ENCODE assay signal across 1 cellular context in the genomic region with DNA sequence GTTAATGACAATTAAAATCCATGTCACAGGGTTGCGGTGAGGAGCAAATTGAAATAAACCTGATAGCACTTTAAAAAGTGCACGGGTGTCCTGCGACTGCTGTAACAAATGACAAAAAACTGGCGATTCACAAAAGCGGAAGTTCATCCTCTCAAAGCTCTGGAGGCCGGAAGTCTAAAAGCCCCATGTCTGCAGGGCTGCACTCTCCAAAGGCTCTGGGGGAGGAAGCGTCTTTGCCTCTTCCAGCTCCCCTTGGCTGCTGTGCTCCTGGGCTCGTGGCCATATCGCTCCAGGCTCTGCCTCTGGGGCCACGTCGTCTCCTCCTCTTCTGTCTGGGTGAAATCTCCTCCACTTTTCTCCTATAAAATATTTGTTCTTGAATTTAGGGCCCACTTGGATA.
TF ChIP-seq lines count a peak whose summit lies in the region.

No MANE protein-coding gene starts in this region.

TF ChIP-seq in K562, 482 proteins besides CTCF, POLR2A, EP300 and RAD21:
- TF ChIP-seq, protein P1, sequence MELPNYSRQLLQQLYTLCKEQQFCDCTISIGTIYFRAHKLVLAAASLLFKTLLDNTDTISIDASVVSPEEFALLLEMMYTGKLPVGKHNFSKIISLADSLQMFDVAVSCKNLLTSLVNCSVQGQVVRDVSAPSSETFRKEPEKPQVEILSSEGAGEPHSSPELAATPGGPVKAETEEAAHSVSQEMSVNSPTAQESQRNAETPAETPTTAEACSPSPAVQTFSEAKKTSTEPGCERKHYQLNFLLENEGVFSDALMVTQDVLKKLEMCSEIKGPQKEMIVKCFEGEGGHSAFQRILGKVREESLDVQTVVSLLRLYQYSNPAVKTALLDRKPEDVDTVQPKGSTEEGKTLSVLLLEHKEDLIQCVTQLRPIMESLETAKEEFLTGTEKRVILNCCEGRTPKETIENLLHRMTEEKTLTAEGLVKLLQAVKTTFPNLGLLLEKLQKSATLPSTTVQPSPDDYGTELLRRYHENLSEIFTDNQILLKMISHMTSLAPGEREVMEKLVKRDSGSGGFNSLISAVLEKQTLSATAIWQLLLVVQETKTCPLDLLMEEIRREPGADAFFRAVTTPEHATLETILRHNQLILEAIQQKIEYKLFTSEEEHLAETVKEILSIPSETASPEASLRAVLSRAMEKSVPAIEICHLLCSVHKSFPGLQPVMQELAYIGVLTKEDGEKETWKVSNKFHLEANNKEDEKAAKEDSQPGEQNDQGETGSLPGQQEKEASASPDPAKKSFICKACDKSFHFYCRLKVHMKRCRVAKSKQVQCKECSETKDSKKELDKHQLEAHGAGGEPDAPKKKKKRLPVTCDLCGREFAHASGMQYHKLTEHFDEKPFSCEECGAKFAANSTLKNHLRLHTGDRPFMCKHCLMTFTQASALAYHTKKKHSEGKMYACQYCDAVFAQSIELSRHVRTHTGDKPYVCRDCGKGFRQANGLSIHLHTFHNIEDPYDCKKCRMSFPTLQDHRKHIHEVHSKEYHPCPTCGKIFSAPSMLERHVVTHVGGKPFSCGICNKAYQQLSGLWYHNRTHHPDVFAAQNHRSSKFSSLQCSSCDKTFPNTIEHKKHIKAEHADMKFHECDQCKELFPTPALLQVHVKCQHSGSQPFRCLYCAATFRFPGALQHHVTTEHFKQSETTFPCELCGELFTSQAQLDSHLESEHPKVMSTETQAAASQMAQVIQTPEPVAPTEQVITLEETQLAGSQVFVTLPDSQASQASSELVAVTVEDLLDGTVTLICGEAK (IDR thresholded peaks at IDR 0.05) = peak; percentile 70
- TF ChIP-seq, protein P1 (CRISPR knock-in tag; IDR thresholded peaks at IDR 0.05) = no peak
- no peak for TF ChIP-seq ZFP30 (CRISPR knock-in tag; IDR thresholded peaks at IDR 0.05; ENCODE audit: borderline replicate concordance)
- TF ChIP-seq, protein P2, sequence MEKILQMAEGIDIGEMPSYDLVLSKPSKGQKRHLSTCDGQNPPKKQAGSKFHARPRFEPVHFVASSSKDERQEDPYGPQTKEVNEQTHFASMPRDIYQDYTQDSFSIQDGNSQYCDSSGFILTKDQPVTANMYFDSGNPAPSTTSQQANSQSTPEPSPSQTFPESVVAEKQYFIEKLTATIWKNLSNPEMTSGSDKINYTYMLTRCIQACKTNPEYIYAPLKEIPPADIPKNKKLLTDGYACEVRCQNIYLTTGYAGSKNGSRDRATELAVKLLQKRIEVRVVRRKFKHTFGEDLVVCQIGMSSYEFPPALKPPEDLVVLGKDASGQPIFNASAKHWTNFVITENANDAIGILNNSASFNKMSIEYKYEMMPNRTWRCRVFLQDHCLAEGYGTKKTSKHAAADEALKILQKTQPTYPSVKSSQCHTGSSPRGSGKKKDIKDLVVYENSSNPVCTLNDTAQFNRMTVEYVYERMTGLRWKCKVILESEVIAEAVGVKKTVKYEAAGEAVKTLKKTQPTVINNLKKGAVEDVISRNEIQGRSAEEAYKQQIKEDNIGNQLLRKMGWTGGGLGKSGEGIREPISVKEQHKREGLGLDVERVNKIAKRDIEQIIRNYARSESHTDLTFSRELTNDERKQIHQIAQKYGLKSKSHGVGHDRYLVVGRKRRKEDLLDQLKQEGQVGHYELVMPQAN (IDR thresholded peaks at IDR 0.05; ENCODE audit: borderline replicate concordance) = no peak
- TF ChIP-seq POLR2G (IDR thresholded peaks at IDR 0.05; ENCODE audit: low read depth, low read length) = no peak
- TF ChIP-seq, protein P3, sequence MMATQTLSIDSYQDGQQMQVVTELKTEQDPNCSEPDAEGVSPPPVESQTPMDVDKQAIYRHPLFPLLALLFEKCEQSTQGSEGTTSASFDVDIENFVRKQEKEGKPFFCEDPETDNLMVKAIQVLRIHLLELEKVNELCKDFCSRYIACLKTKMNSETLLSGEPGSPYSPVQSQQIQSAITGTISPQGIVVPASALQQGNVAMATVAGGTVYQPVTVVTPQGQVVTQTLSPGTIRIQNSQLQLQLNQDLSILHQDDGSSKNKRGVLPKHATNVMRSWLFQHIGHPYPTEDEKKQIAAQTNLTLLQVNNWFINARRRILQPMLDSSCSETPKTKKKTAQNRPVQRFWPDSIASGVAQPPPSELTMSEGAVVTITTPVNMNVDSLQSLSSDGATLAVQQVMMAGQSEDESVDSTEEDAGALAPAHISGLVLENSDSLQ (IDR thresholded peaks at IDR 0.05) = no peak
- no peak for TF ChIP-seq CBX2 (IDR thresholded peaks at IDR 0.05; ENCODE audit: insufficient read depth, low read length, poor library complexity, severe bottlenecking)
- no peak for TF ChIP-seq RFX7 (CRISPR knock-in tag; IDR thresholded peaks at IDR 0.05)
- no peak for TF ChIP-seq XRCC3 (IDR thresholded peaks at IDR 0.05)
- no peak for TF ChIP-seq HOXB6 (CRISPR knock-in tag; IDR thresholded peaks at IDR 0.05; ENCODE audit: borderline replicate concordance)
- TF ChIP-seq ZKSCAN1 (IDR thresholded peaks at IDR 0.05; ENCODE audit: low read depth, low read length) = no peak
- TF ChIP-seq MEF2A (IDR thresholded peaks at IDR 0.05; ENCODE audit: control insufficient read depth, low read depth, low read length) = no peak
- TF ChIP-seq, protein P4, sequence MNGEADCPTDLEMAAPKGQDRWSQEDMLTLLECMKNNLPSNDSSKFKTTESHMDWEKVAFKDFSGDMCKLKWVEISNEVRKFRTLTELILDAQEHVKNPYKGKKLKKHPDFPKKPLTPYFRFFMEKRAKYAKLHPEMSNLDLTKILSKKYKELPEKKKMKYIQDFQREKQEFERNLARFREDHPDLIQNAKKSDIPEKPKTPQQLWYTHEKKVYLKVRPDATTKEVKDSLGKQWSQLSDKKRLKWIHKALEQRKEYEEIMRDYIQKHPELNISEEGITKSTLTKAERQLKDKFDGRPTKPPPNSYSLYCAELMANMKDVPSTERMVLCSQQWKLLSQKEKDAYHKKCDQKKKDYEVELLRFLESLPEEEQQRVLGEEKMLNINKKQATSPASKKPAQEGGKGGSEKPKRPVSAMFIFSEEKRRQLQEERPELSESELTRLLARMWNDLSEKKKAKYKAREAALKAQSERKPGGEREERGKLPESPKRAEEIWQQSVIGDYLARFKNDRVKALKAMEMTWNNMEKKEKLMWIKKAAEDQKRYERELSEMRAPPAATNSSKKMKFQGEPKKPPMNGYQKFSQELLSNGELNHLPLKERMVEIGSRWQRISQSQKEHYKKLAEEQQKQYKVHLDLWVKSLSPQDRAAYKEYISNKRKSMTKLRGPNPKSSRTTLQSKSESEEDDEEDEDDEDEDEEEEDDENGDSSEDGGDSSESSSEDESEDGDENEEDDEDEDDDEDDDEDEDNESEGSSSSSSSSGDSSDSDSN (IDR thresholded peaks at IDR 0.05; ENCODE audit: borderline replicate concordance in 1 of 2, low read depth in 2 of 2, low read length in 2 of 2) = no peak
- no peak for TF ChIP-seq CHD1 (IDR thresholded peaks at IDR 0.05; ENCODE audit: low read length)
- TF ChIP-seq, protein P5, sequence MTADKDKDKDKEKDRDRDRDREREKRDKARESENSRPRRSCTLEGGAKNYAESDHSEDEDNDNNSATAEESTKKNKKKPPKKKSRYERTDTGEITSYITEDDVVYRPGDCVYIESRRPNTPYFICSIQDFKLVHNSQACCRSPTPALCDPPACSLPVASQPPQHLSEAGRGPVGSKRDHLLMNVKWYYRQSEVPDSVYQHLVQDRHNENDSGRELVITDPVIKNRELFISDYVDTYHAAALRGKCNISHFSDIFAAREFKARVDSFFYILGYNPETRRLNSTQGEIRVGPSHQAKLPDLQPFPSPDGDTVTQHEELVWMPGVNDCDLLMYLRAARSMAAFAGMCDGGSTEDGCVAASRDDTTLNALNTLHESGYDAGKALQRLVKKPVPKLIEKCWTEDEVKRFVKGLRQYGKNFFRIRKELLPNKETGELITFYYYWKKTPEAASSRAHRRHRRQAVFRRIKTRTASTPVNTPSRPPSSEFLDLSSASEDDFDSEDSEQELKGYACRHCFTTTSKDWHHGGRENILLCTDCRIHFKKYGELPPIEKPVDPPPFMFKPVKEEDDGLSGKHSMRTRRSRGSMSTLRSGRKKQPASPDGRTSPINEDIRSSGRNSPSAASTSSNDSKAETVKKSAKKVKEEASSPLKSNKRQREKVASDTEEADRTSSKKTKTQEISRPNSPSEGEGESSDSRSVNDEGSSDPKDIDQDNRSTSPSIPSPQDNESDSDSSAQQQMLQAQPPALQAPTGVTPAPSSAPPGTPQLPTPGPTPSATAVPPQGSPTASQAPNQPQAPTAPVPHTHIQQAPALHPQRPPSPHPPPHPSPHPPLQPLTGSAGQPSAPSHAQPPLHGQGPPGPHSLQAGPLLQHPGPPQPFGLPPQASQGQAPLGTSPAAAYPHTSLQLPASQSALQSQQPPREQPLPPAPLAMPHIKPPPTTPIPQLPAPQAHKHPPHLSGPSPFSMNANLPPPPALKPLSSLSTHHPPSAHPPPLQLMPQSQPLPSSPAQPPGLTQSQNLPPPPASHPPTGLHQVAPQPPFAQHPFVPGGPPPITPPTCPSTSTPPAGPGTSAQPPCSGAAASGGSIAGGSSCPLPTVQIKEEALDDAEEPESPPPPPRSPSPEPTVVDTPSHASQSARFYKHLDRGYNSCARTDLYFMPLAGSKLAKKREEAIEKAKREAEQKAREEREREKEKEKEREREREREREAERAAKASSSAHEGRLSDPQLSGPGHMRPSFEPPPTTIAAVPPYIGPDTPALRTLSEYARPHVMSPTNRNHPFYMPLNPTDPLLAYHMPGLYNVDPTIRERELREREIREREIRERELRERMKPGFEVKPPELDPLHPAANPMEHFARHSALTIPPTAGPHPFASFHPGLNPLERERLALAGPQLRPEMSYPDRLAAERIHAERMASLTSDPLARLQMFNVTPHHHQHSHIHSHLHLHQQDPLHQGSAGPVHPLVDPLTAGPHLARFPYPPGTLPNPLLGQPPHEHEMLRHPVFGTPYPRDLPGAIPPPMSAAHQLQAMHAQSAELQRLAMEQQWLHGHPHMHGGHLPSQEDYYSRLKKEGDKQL (CRISPR knock-in tag; IDR thresholded peaks at IDR 0.05; ENCODE audit: borderline replicate concordance) = no peak
- TF ChIP-seq FOXJ2 (tag; IDR thresholded peaks at IDR 0.05) = no peak
- no peak for TF ChIP-seq ARID1B (IDR thresholded peaks at IDR 0.05)
- TF ChIP-seq SPI1 (IDR thresholded peaks at IDR 0.05; ENCODE audit: borderline replicate concordance, low read depth, low read length) = peak; percentile 29; the same call in 1 of the 2 replicates
- TF ChIP-seq GABPA (tag; conservative IDR thresholded peaks at IDR 0.05; ENCODE audit: low read depth) = peak; percentile 67
- TF ChIP-seq KDM1A (IDR thresholded peaks at IDR 0.05) = no peak
